8 cellular contexts compared by ENCODE assay signal in genomic region chr3:122795674-122795969, GRCh38. TPM values are rescaled to one million over a fixed set of nuclear protein-coding genes. Genes with fewer than 3 reads are reported as not detected.
DNase-seq lines count a peak whose midpoint lies in the region; ATAC-seq and TF ChIP-seq lines count a peak whose summit lies in the region.

No MANE protein-coding gene starts in this region.

- H3K4me1 ChIP-seq in IMR-90 (ENCODE audit: control insufficient read depth, insufficient read depth, low read length): no peaks in the 10 kb centered on the region; the same call in 1 of the 2 replicates
- H3K4me1 ChIP-seq in mucosa of rectum (ENCODE audit: control insufficient read depth in 2 of 2, insufficient read depth in 2 of 2, low read length in 2 of 2): peaks cover 5 to 16% of the 10 kb centered on the region in 2 donors

- H2AK9ac ChIP-seq in IMR-90 (replicated peaks; ENCODE audit: low read depth, low read length, poor library complexity): peak overlapping the region; percentile 48

- dilution Hi-C loops in IMR-90 (cut with HindIII; ENCODE audit: low sequenced_read_pairs, unreplicated experiment): no loop called here

- peak overlapping the region; percentile 75; the same call in 1 of the 2 replicates for H3K56ac ChIP-seq in IMR-90 (ENCODE audit: extremely low read depth, insufficient read depth, low read length)

- peaks cover 3% of the 10 kb centered on the region; the same call in 1 of the 2 replicates for H4K20me1 ChIP-seq in IMR-90 (ENCODE audit: insufficient read depth, low read length)

- peak overlapping the region; percentile 69 for H3K4me3 ChIP-seq in IMR-90 (ENCODE audit: insufficient read depth, low read depth, low read length)
- H3K4me3 ChIP-seq in mucosa of rectum (ENCODE audit: low read length in 2 of 2): peak overlapping the region; percentile 87 to 94

- no peak overlapping the region; the same call in 1 of the 2 replicates for H3K18ac ChIP-seq in IMR-90 (ENCODE audit: low read depth, low read length)

- WGBS in IMR-90 (ENCODE audit: extremely low coverage in 2 of 2, insufficient read length in 1 of 2), 2 experiments: 24% methylated on average over 5 of the region's 10 CpGs; no CpG with 5 or more reads in 1 of the 2 experiments

- TF ChIP-seq RAD21 in IMR-90 (IDR thresholded peaks at IDR 0.05; ENCODE audit: low read length): no peak

- TF ChIP-seq CTCF in 22Rv1 (IDR thresholded peaks at IDR 0.05): no peak
- no peak for TF ChIP-seq CTCF in IMR-90 (conservative IDR thresholded peaks at IDR 0.05; ENCODE audit: low read depth, low read length)

- H3K27ac ChIP-seq in 22Rv1: peak overlapping the region; percentile 90; the same call in 1 of the 2 replicates
- H3K27ac ChIP-seq in IMR-90 (ENCODE audit: insufficient read depth, low read length): peak overlapping the region; percentile 79
- peak overlapping the region; percentile 90 to 92 for H3K27ac ChIP-seq in mucosa of rectum (ENCODE audit: low read depth in 2 of 2, low read length in 2 of 2)

- H3K36me3 ChIP-seq in IMR-90 (ENCODE audit: control insufficient read depth, insufficient read depth, low read length) (no peaks in the 10 kb centered on the region), mucosa of rectum (ENCODE audit: control insufficient read depth in 2 of 2, insufficient read depth in 2 of 2, low read length in 2 of 2) (no peaks in the 10 kb centered on the region)

- no peak overlapping the region for H2BK5ac ChIP-seq in IMR-90 (ENCODE audit: low read depth, low read length, poor library complexity, severe bottlenecking)

- H3K79me1 ChIP-seq in IMR-90 (ENCODE audit: low read depth in 1 of 2, low read length in 2 of 2): peaks cover 0 to 42% of the 10 kb centered on the region in 2 experiments; a peak in 2 of 4 replicates

- H2BK120ac ChIP-seq in IMR-90 (ENCODE audit: low read depth, low read length): no peak overlapping the region

- H2BK15ac ChIP-seq in IMR-90 (ENCODE audit: low read depth, low read length): no peak overlapping the region

- no peaks in the 10 kb centered on the region for H3K9me3 ChIP-seq in IMR-90 (ENCODE audit: control insufficient read depth, insufficient read depth, low read length)
- no peaks in the 10 kb centered on the region for H3K9me3 ChIP-seq in mucosa of rectum (ENCODE audit: control insufficient read depth in 2 of 2, low read length in 2 of 2)

- TF ChIP-seq POLR2A in IMR-90 (IDR thresholded peaks at IDR 0.05; ENCODE audit: low read depth, low read length): no peak

- BruUV-seq in IMR-90 (replicated peaks; lab: Mats Ljungman, UMichigan): no TSS peak

- H3K9me1 ChIP-seq in IMR-90 (ENCODE audit: insufficient read depth, low read length): no peaks in the 10 kb centered on the region

- peak overlapping the region; percentile 6 to 70; a peak in 2 of 4 replicates for H4K8ac ChIP-seq in IMR-90 (ENCODE audit: low read depth in 2 of 2, low read length in 2 of 2)

- POLR2A ChIA-PET in IMR-90 (lab: Charles Lee; ENCODE audit: unreplicated experiment): no interaction called here

- CTCF ChIA-PET in IMR-90 (lab: Yijun Ruan, JAX): no interaction called here

- intact Hi-C loops in IMR-90 (cut with micrococcal nuclease): loop anchor here (2.0 to 10.0 kb wide), 2 partner anchors 111 to 233 kb away; partner anchors contain the start of gene PARP14

- H3K27me3 ChIP-seq in IMR-90 (ENCODE audit: control insufficient read depth, insufficient read depth, low read length): no peaks in the 10 kb centered on the region
- H3K27me3 ChIP-seq in mucosa of rectum (ENCODE audit: control insufficient read depth in 2 of 2, insufficient read depth in 2 of 2, low read length in 2 of 2): no peaks in the 10 kb centered on the region

- no peak for ATAC-seq in IMR-90 (ENCODE audit: low read depth)
- ATAC-seq in HG03135 (IDR thresholded peaks at IDR 0.05; ENCODE audit: unreplicated experiment): no peak

- peak overlapping the region; percentile 93 for H3K4me2 ChIP-seq in IMR-90 (ENCODE audit: low read depth, low read length)

- peak overlapping the region; percentile 99 for H2AFZ ChIP-seq in IMR-90 (replicated peaks; ENCODE audit: low read length, poor library complexity)

- H3K4ac ChIP-seq in IMR-90 (ENCODE audit: low read depth, low read length): peak overlapping the region; percentile 46

- H4K91ac ChIP-seq in IMR-90 (ENCODE audit: insufficient read depth, low read depth, low read length): no peak overlapping the region

- H3K14ac ChIP-seq in IMR-90 (replicated peaks; ENCODE audit: low read depth, low read length): peak overlapping the region; percentile 74; the same call in 1 of the 2 replicates

- H4K5ac ChIP-seq in IMR-90 (ENCODE audit: low read depth, low read length): no peak overlapping the region; the same call in 1 of the 2 replicates

- in situ Hi-C loops in IMR-90 (cut with MboI; ENCODE audit: low sequenced_read_pairs): no loop called here

- H2BK20ac ChIP-seq in IMR-90 (ENCODE audit: low read depth, low read length): no peak overlapping the region

- peak overlapping the region; percentile 84 for H3K23ac ChIP-seq in IMR-90 (ENCODE audit: low read depth, low read length)

- H3K9ac ChIP-seq in IMR-90 (ENCODE audit: low read depth, low read length) (peak overlapping the region; percentile 95), mucosa of rectum (ENCODE audit: low read depth in 1 of 2, low read length in 2 of 2) (peak overlapping the region; percentile 86 to 92)

- 0 out of 2 replicates have a peak overlapping the region, but pooled peaks have one; percentile 15 for H2AK5ac ChIP-seq in IMR-90 (ENCODE audit: low read depth, low read length)

- DNase-seq in IMR-90 (peak; percentile 2), cerebellar cortex (ENCODE audit: low spot score) (peak; percentile 31), KG1 (lab: John Stamatoyannopoulos, UW) (no peak), NCI-H2171 treated with DMSO at 0.1 percent for 48 hours (lab: John Stamatoyannopoulos, UW) (no peak), NCI-H1417 (lab: John Stamatoyannopoulos, UW) (no peak)

TF ChIP-seq in IMR-90, 13 proteins besides CTCF, POLR2A, EP300 and RAD21:
- peak; percentile 72 for TF ChIP-seq BHLHE40 (IDR thresholded peaks at IDR 0.05; ENCODE audit: low read depth, low read length)
- TF ChIP-seq FOS (IDR thresholded peaks at IDR 0.05; ENCODE audit: low read depth, low read length): no peak
TF ChIP-seq in IMR-90: peak in this region for 1.

RNA-seq across cellular contexts. Expression of gene SLC49A4, which starts 0.8 kb away (rescaled TPM):
- 6.5 and 12.2 TPM in 2 replicates for total RNA-seq in IMR-90 (2012; rRNA removed)
- 5.8 and 6.8 TPM in 2 replicates for polyA plus RNA-seq in IMR-90 (2012; rRNA removed)
- 2.7 and 3.4 TPM in 2 replicates for polyA plus RNA-seq in IMR-90 (2012; cell fraction: cytosol; rRNA removed)
- polyA plus RNA-seq in IMR-90 (2012; cell fraction: nucleus; rRNA removed; ENCODE audit: low replicate concordance): 1.2 and 3.8 TPM in 2 replicates

RNA-seq across cellular contexts. Expression of gene HSPBAP1, which starts 2.0 kb away (rescaled TPM):
- total RNA-seq in IMR-90 (2012; rRNA removed): 4.4 and 4.8 TPM in 2 replicates
- polyA plus RNA-seq in IMR-90 (2012; rRNA removed): 2.5 and 2.6 TPM in 2 replicates
- polyA plus RNA-seq in IMR-90 (2012; cell fraction: cytosol; rRNA removed): 0.77 and 1.4 TPM in 2 replicates
- 1.6 and 10.0 TPM in 2 replicates for polyA plus RNA-seq in IMR-90 (2012; cell fraction: nucleus; rRNA removed; ENCODE audit: low replicate concordance)

Comparison
In these comparisons a context has a peak if more than half of its experiments do, and no peak if none do; other contexts are left out.
1. DNase-seq: peak in IMR-90 (single experiment) and cerebellar cortex (single experiment); none in KG1 (single experiment), NCI-H2171 treated with DMSO at 0.1 percent for 48 hours (single experiment) and NCI-H1417 (0 of 3).
2. Peak in every context shown above with its lines, with median percentiles within 50 percentile points of each other: H3K27ac ChIP-seq.